In genomic region chr17:30832438-30832790, GRCh38 we compare ENCODE assay signal across 8 cellular contexts. TPM values are rescaled to one million over a fixed set of nuclear protein-coding genes. Genes with fewer than 3 reads are reported as not detected.
A peak's percentile ranks its signal among the peaks of the same experiment; 100 is the strongest.
DNase-seq lines count a peak whose midpoint lies in the region; ATAC-seq, FAIRE-seq and TF ChIP-seq lines count a peak whose summit lies in the region.

No MANE protein-coding gene starts in this region.

- peak overlapping the region; percentile 75 for H3K4me2 ChIP-seq in A549
- H3K4me2 ChIP-seq in K562 (ENCODE audit: insufficient read depth, low read length) = peak overlapping the region; percentile 98

- peaks cover 50% of the 10 kb centered on the region for H3K79me2 ChIP-seq in K562 (ENCODE audit: control insufficient read depth, insufficient read depth, low read length)

- no peak for TF ChIP-seq POLR2A in A549 (IDR thresholded peaks at IDR 0.05; ENCODE audit: low read length)
- TF ChIP-seq POLR2A in K562 (conservative IDR thresholded peaks at IDR 0.05) = no peak

- H4K20me1 ChIP-seq in K562 (replicated peaks; ENCODE audit: control insufficient read depth, insufficient read depth, low read length) = no peaks in the 10 kb centered on the region; the same call in 1 of the 2 replicates

- H3K27ac Mint-ChIP-seq in mesothelial cell of epicardium = peak overlapping the region; percentile 98

- no peaks in the 10 kb centered on the region for H3K27me3 Mint-ChIP-seq in mesothelial cell of epicardium (ENCODE audit: low read depth)

- intact Hi-C loops in K562 (cut with micrococcal nuclease) = no loop called here

- H3K9ac ChIP-seq in K562 (ENCODE audit: insufficient read depth in 1 of 2, low read depth in 2 of 2, low read length in 2 of 2) = peak overlapping the region; percentile 96 to 99

- H3K27me3 ChIP-seq in K562 (ENCODE audit: control insufficient read depth in 2 of 2, insufficient read depth in 2 of 2, low read length in 2 of 2) = no peaks in the 10 kb centered on the region

- FAIRE-seq in A549 (lab: Jason Lieb, UNC) = no peak
- peak; percentile 78 for FAIRE-seq in K562 (lab: Jason Lieb, UNC)

- BruUV-seq in K562 (replicated peaks; lab: Mats Ljungman, UMichigan) = no TSS peak

- no peaks in the 10 kb centered on the region for H3K9me1 ChIP-seq in K562 (ENCODE audit: control insufficient read depth, insufficient read depth, low read length)

- H3K9me3 ChIP-seq in A549 (no peaks in the 10 kb centered on the region), K562 (replicated peaks; ENCODE audit: control insufficient read depth, insufficient read depth, low read depth, low read length) (no peaks in the 10 kb centered on the region)

- 4% methylated on average over 11 of the region's 11 CpGs for WGBS in A549 (ENCODE audit: missing lambda C conversion rate)
- under 1% methylated on average over 11 of the region's 11 CpGs for WGBS in K562 (ENCODE audit: insufficient coverage, low coverage, missing lambda C conversion rate)

- in situ Hi-C loops in K562 (cut with MboI) (no loop called here), GM13976 (cut with MboI; ENCODE audit: low sequenced_read_pairs, unreplicated experiment) (no loop called here)

- no peak for TF ChIP-seq EP300 in A549 (IDR thresholded peaks at IDR 0.05)
- TF ChIP-seq EP300 in K562 (IDR thresholded peaks at IDR 0.05; ENCODE audit: low read length) = no peak

- peak overlapping the region; percentile 97 for H2AFZ ChIP-seq in K562 (ENCODE audit: low read depth, low read length)

- CTCF ChIA-PET in A549 (lab: Yijun Ruan, JAX) = no interaction called here
- CTCF ChIA-PET in K562 (lab: Yijun Ruan, JAX; ENCODE audit: low intra/inter-chr PET ratio) = no interaction called here

- peaks cover 35% of the 10 kb centered on the region for H3K36me3 ChIP-seq in K562 (ENCODE audit: control insufficient read depth, insufficient read depth, low read length)

- DNase-seq in A549 (ENCODE audit: low read depth in 1 of 2, low spot score in 1 of 2) (no peak), K562 (ENCODE audit: extremely low read depth in 1 of 4, low spot score in 3 of 4) (peak in 1 of 4 experiments; percentile 60), mesothelial cell of epicardium (ENCODE audit: low spot score in 2 of 2, unreplicated experiment in 2 of 2) (no peak), GM13976 (ENCODE audit: low spot score) (no peak), NCI-H69 (lab: John Stamatoyannopoulos, UW) (no peak)
- DNase-seq in stimulated activated CD4-positive, alpha-beta T cell treated with anti-CD3 and anti-CD28 coated beads, Interleukin-2, amount 100 ng/mL, for 48 hours = no peak

- TF ChIP-seq CTCF in A549 (IDR thresholded peaks at IDR 0.05) (no peak), K562 (IDR thresholded peaks at IDR 0.05 in 2 of 3, conservative IDR thresholded peaks at IDR 0.05 in 1 of 3; ENCODE audit: insufficient read depth in 2 of 3, low read depth in 1 of 3, low read length in 3 of 3) (no peak), mesothelial cell of epicardium (IDR thresholded peaks at IDR 0.05; ENCODE audit: unreplicated experiment) (no peak), GM13976 (IDR thresholded peaks at IDR 0.05; ENCODE audit: borderline replicate concordance, control extremely low read depth, extremely low read depth, insufficient read depth, missing control alignments) (no peak)

- TF ChIP-seq RAD21 in A549 (conservative IDR thresholded peaks at IDR 0.05 in 1 of 2, IDR thresholded peaks at IDR 0.05 in 1 of 2) = no peak
- no peak for TF ChIP-seq RAD21 in K562 (CRISPR knock-in tag; conservative IDR thresholded peaks at IDR 0.05 in 1 of 2, IDR thresholded peaks at IDR 0.05 in 1 of 2)

- H3K4me1 Mint-ChIP-seq in mesothelial cell of epicardium = peaks cover 22% of the 10 kb centered on the region

- H3K4me1 ChIP-seq in A549 (peaks cover 10% of the 10 kb centered on the region; the same call in 1 of the 3 replicates), K562 (replicated peaks in 1 of 2; ENCODE audit: control insufficient read depth in 2 of 2, insufficient read depth in 2 of 2, low read length in 2 of 2) (peaks cover 8 to 10% of the 10 kb centered on the region in 2 experiments; a peak in 4 of 5 replicates)

- ATAC-seq in A549 (peak; percentile 8 to 38; a peak in 3 of 6 replicates), HG02798 (IDR thresholded peaks at IDR 0.05; ENCODE audit: poor library complexity, unreplicated experiment) (peak; percentile 19), K562 (peak; percentile 34), GM18861 (IDR thresholded peaks at IDR 0.05; ENCODE audit: unreplicated experiment) (no peak)

- peak overlapping the region; percentile 99 for H3K4me3 Mint-ChIP-seq in mesothelial cell of epicardium

- POLR2A ChIA-PET in A549 (lab: Yijun Ruan, JAX) = no interaction called here
- POLR2A ChIA-PET in K562 (lab: Yijun Ruan, JAX) = interaction anchor here (0.7 to 0.8 kb wide), 3 partner anchors 41 to 860 kb away, joined by 3 read pairs; no protein-coding TSS in a partner anchor

- peak overlapping the region; percentile 74 for H3K4me3 ChIP-seq in A549
- H3K4me3 ChIP-seq in K562 = peak overlapping the region; percentile 86

- H3K9me3 Mint-ChIP-seq in mesothelial cell of epicardium = no peaks in the 10 kb centered on the region

- peaks cover 3% of the 10 kb centered on the region for H3K36me3 Mint-ChIP-seq in mesothelial cell of epicardium

- H3K27ac ChIP-seq in A549 (peak overlapping the region; percentile 78 to 84), K562 (ENCODE audit: extremely low read depth, low read depth, low read length) (peak overlapping the region; percentile 95)

TF ChIP-seq in A549, 52 proteins besides CTCF, POLR2A, EP300 and RAD21 (continues in another document):
- no peak for TF ChIP-seq CHD2 (IDR thresholded peaks at IDR 0.05; ENCODE audit: low read length, partially characterized antibody)
- TF ChIP-seq MAZ (IDR thresholded peaks at IDR 0.05; ENCODE audit: borderline replicate concordance, low read depth, low read length) = no peak
- no peak for TF ChIP-seq TP53 (CRISPR knock-in tag; IDR thresholded peaks at IDR 0.05)
- no peak for TF ChIP-seq NFE2L2 (conservative IDR thresholded peaks at IDR 0.05; ENCODE audit: low read length)

TF ChIP-seq in K562, 482 proteins besides CTCF, POLR2A, EP300 and RAD21 (continues in another document):
- TF ChIP-seq ZNF445 (CRISPR knock-in tag; IDR thresholded peaks at IDR 0.05; ENCODE audit: low read depth) (no peak), POLR2AphosphoS5 (IDR thresholded peaks at IDR 0.05; ENCODE audit: control insufficient read depth, insufficient read depth, low read depth, low read length) (0 out of 2 replicates have a peak, but pooled peaks have one; percentile 17)

RNA-seq across cellular contexts. Expression of gene ATAD5, which starts 0.6 kb away (rescaled TPM):
- polyA plus RNA-seq in A549 (2011; rRNA removed) = 6.3 and 9.5 TPM in 2 replicates
- polyA plus RNA-seq in A549 (2012; cell fraction: cytosol; rRNA removed) = 2.0 TPM in 2 replicates
- 2.5 and 3.2 TPM in 2 replicates for polyA plus RNA-seq in A549 (2012; cell fraction: nucleus; rRNA removed)
- 4.5 to 4.9 TPM (median 4.7 TPM) in 3 replicates for polyA plus RNA-seq in A549 (2017; fragmentation: RNase III; extraction: RNeasy Plus Mini Kit Qiagen cat#74134 plus additional on column Dnase treatment)
- polyA minus RNA-seq in A549 (2011; rRNA and poly(A)+ RNA removed) = 2.6 and 3.1 TPM in 2 replicates
- 19.4 and 126 TPM in 2 replicates for total RNA-seq in K562 (2011; cell fraction: chromatin; rRNA removed; ENCODE audit: low replicate concordance)
- 14.5 and 23.6 TPM in 2 replicates for total RNA-seq in K562 (2011; cell fraction: nucleolus; rRNA removed)
- total RNA-seq in K562 (2011; cell fraction: nucleoplasm; rRNA removed) = 27.3 and 32.6 TPM in 2 replicates
- total RNA-seq in K562 (2014; rRNA removed) = 14.0 and 14.6 TPM in 2 replicates
- 19.5 and 23.3 TPM in 2 replicates for total RNA-seq in K562 (2014; rRNA removed; fragmentation: Illumina TruSeq; extraction: Trizol)
- total RNA-seq in K562 (2015; rRNA removed; fragmentation: Illumina TruSeq; extraction: Trizol) = 21.5 and 25.3 TPM in 2 replicates
- 23.7 and 23.8 TPM in 2 replicates for total RNA-seq in K562 (2021)
- 14.6 and 25.6 TPM in 2 replicates for polyA plus RNA-seq in K562 (2011; rRNA removed)
- polyA plus RNA-seq in K562 (2011; cell fraction: cytosol; rRNA removed) = 2.4 and 3.3 TPM in 2 replicates
- 20.3 and 22.2 TPM in 2 replicates for polyA plus RNA-seq in K562 (2011; cell fraction: nucleus; rRNA removed)
- polyA plus RNA-seq in K562 (2012) = 7.0 and 15.9 TPM in 2 replicates
- 15.9 and 17.6 TPM in 2 replicates for polyA plus RNA-seq in K562 (2014; fragmentation: Illumina TruSeq; extraction: Trizol)
- polyA plus RNA-seq in K562 (2014; fragmentation: Nextera tagmentation; extraction: Ambion mirVana) = 1 to 10 TPM; 4.6 to 4.9 TPM
- 14.4 and 19.7 TPM in 2 replicates for polyA plus RNA-seq in K562 (2014; rRNA removed)
- 23.9 and 29.7 TPM in 2 replicates for polyA minus RNA-seq in K562 (2011; rRNA and poly(A)+ RNA removed)
- polyA minus RNA-seq in K562 (2011; cell fraction: cytosol; rRNA and poly(A)+ RNA removed) = 11.4 and 15.7 TPM in 2 replicates
- 35.0 and 45.2 TPM in 2 replicates for polyA minus RNA-seq in K562 (2011; cell fraction: nucleus; rRNA and poly(A)+ RNA removed)
- 9.7 to 11.3 TPM (median 10.6 TPM) in 3 replicates for total RNA-seq in mesothelial cell of epicardium

RNA-seq across cellular contexts. Expression of gene CRLF3, which starts 7.9 kb away (rescaled TPM):
- polyA plus RNA-seq in A549 (2011; rRNA removed) (26.6 and 31.0 TPM in 2 replicates), A549 (2017; fragmentation: RNase III; extraction: RNeasy Plus Mini Kit Qiagen cat#74134 plus additional on column Dnase treatment) (16.1 to 17.4 TPM (median 16.3 TPM) in 3 replicates), K562 (2011; rRNA removed) (28.7 and 55.9 TPM in 2 replicates), K562 (2014; fragmentation: Illumina TruSeq; extraction: Trizol) (33.1 and 39.7 TPM in 2 replicates), K562 (2014; fragmentation: Nextera tagmentation; extraction: Ambion mirVana) (10 to 100 TPM; 13.2 to 13.7 TPM), K562 (2014; rRNA removed) (29.2 and 34.2 TPM in 2 replicates)
- 10.1 and 11.1 TPM in 2 replicates for polyA plus RNA-seq in A549 (2012; cell fraction: cytosol; rRNA removed)
- 4.4 and 8.5 TPM in 2 replicates for polyA plus RNA-seq in A549 (2012; cell fraction: nucleus; rRNA removed)
- 13.8 and 14.9 TPM in 2 replicates for polyA minus RNA-seq in A549 (2011; rRNA and poly(A)+ RNA removed)
- 34.1 and 43.8 TPM in 2 replicates for total RNA-seq in K562 (2011; cell fraction: chromatin; rRNA removed; ENCODE audit: low replicate concordance)
- 18.8 and 19.0 TPM in 2 replicates for total RNA-seq in K562 (2011; cell fraction: nucleolus; rRNA removed)
- 31.9 and 43.9 TPM in 2 replicates for total RNA-seq in K562 (2011; cell fraction: nucleoplasm; rRNA removed)
- total RNA-seq in K562 (2014; rRNA removed) (26.9 and 28.8 TPM in 2 replicates), K562 (2014; rRNA removed; fragmentation: Illumina TruSeq; extraction: Trizol) (45.2 and 47.0 TPM in 2 replicates), K562 (2015; rRNA removed; fragmentation: Illumina TruSeq; extraction: Trizol) (29.3 and 29.8 TPM in 2 replicates), K562 (2021) (31.8 and 33.5 TPM in 2 replicates), mesothelial cell of epicardium (6.7 to 8.0 TPM (median 7.6 TPM) in 3 replicates)
- polyA plus RNA-seq in K562 (2011; cell fraction: cytosol; rRNA removed) = 18.7 and 23.8 TPM in 2 replicates
- polyA plus RNA-seq in K562 (2011; cell fraction: nucleus; rRNA removed) = 9.4 and 10.4 TPM in 2 replicates
- 20.2 and 22.0 TPM in 2 replicates for polyA plus RNA-seq in K562 (2012)
- polyA minus RNA-seq in K562 (2011; rRNA and poly(A)+ RNA removed) = 40.6 and 62.6 TPM in 2 replicates
- 18.3 and 31.2 TPM in 2 replicates for polyA minus RNA-seq in K562 (2011; cell fraction: cytosol; rRNA and poly(A)+ RNA removed)
- polyA minus RNA-seq in K562 (2011; cell fraction: nucleus; rRNA and poly(A)+ RNA removed) = 5.9 and 7.4 TPM in 2 replicates
